3 cellular contexts compared by ENCODE assay signal in the genomic region with DNA sequence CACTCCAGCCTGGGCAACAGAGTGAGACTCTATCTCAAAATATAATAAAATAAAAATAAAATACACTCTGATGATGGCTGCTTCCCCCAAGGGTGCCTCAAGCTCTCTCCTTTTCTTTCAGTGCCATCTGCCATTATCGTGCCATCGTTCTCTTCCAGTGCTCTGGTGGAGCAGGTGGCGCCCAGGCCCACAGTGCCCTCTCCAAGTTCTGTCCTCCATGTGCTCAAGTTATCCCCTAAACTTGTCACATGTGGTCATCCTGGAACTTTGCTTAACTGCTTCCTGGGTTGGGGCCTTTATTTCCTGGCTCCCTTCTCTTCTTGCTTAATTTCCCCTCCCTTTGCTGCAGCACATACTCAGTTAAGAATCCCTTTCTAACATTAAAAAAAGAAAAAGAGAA. TPM values are rescaled to one million over a fixed set of nuclear protein-coding genes. Genes with fewer than 3 reads are reported as not detected.
DNase-seq lines count a peak whose midpoint lies in the region; ATAC-seq, FAIRE-seq and TF ChIP-seq lines count a peak whose summit lies in the region.
"Not testable (repeated sequence)": the region's sequence is repeated elsewhere in the genome, so short reads cannot be mapped to it uniquely, and the experiment has no call there.

No MANE protein-coding gene starts in this region.

- not testable (repeated sequence) for H3K27me3 ChIP-seq in HepG2 (ENCODE audit: control insufficient read depth in 1 of 2, insufficient read depth in 2 of 2, low read length in 2 of 2); neutrophil

- not testable (repeated sequence) for FAIRE-seq in HepG2 (lab: Jason Lieb, UNC)

- H3K4me3 Mint-ChIP-seq in CD14-positive monocyte, result not testable (repeated sequence)

- not testable (repeated sequence) for H3K4me3 ChIP-seq in HepG2 (replicated peaks in 1 of 3; ENCODE audit: insufficient read depth in 1 of 3, low read depth in 2 of 3, low read length in 3 of 3); neutrophil (ENCODE audit: low read depth in 1 of 2, low read length in 1 of 2)

- not testable (repeated sequence) for H3K9ac ChIP-seq in HepG2 (ENCODE audit: insufficient read depth, low read depth, low read length)

- not testable (repeated sequence) for H2AFZ ChIP-seq in HepG2 (ENCODE audit: low read length)

- POLR2A ChIA-PET in HepG2 (lab: Yijun Ruan, JAX), result not testable (repeated sequence)

- H3K36me3 Mint-ChIP-seq in CD14-positive monocyte, result not testable (repeated sequence)

- H3K27ac Mint-ChIP-seq in CD14-positive monocyte, result peak overlapping the region in 5 of 7 donors; percentile 25 to 94 (median 49)

- in situ Hi-C loops in HepG2 (cut with HindIII; ENCODE audit: extremely low pct_ligation_motif_present, low pct_unique_long_range_greater_than_20kb), result not testable (repeated sequence)

- intact Hi-C loops in CD14-positive monocyte (cut with micrococcal nuclease); HepG2 (cut with micrococcal nuclease; ENCODE audit: unreplicated experiment): not testable (repeated sequence)

- not testable (repeated sequence) for H3K27ac ChIP-seq in HepG2 (ENCODE audit: extremely low read length, insufficient read depth, low read length)
- peak overlapping the region; percentile 56 for H3K27ac ChIP-seq in neutrophil

- H3K27me3 Mint-ChIP-seq in CD14-positive monocyte (ENCODE audit: low read depth in 3 of 3), result not testable (repeated sequence)

- not testable (repeated sequence) for TF ChIP-seq CTCF in CD14-positive monocyte (IDR thresholded peaks at IDR 0.05); HepG2 (CRISPR knock-in tag; IDR thresholded peaks at IDR 0.05); neutrophil (IDR thresholded peaks at IDR 0.05)

- H3K4me1 ChIP-seq in HepG2 (ENCODE audit: insufficient read depth, low read length) (peaks cover 21% of the 10 kb centered on the region), neutrophil (ENCODE audit: control insufficient read depth in 1 of 2, insufficient read depth in 1 of 2, low read depth in 1 of 2, low read length in 1 of 2) (peaks cover 26 to 40% of the 10 kb centered on the region in 2 experiments)

- not testable (repeated sequence) for TF ChIP-seq EP300 in HepG2 (IDR thresholded peaks at IDR 0.05; ENCODE audit: low read depth in 2 of 2, low read length in 2 of 2); HepG2 (CRISPR knock-in tag; IDR thresholded peaks at IDR 0.05; ENCODE audit: borderline replicate concordance)

- not testable (repeated sequence) for H3K79me2 ChIP-seq in HepG2 (ENCODE audit: insufficient read depth, low read length)

- not testable (repeated sequence) for H4K20me1 ChIP-seq in HepG2 (ENCODE audit: insufficient read depth, low read length)

- not testable (repeated sequence) for H3K4me2 ChIP-seq in HepG2 (ENCODE audit: low read depth, low read length)

- DNase-seq in CD14-positive monocyte (ENCODE audit: low spot score); HepG2 (ENCODE audit: low spot score): not testable (repeated sequence)

- CTCF ChIA-PET in HepG2 (lab: Yijun Ruan, JAX; ENCODE audit: low intra/inter-chr PET ratio, low total read pairs), result not testable (repeated sequence)

- 95% methylated on average over 3 of the region's 3 CpGs for WGBS in HepG2 (ENCODE audit: low lambda C conversion rate)

- H3K9me3 ChIP-seq in HepG2 (ENCODE audit: low read length); neutrophil: not testable (repeated sequence)

- TF ChIP-seq RAD21 in HepG2 (CRISPR knock-in tag; IDR thresholded peaks at IDR 0.05), result not testable (repeated sequence)

- ATAC-seq in HepG2, result not testable (repeated sequence)

- not testable (repeated sequence) for BruUV-seq in HepG2 (replicated peaks; lab: Mats Ljungman, UMichigan)

- H3K36me3 ChIP-seq in HepG2 (replicated peaks in 1 of 2; ENCODE audit: control insufficient read depth in 1 of 2, insufficient read depth in 2 of 2, low read length in 2 of 2); neutrophil: not testable (repeated sequence)

- H3K9me3 Mint-ChIP-seq in CD14-positive monocyte, result not testable (repeated sequence)

- not testable (repeated sequence) for TF ChIP-seq POLR2A in HepG2 (IDR thresholded peaks at IDR 0.05; ENCODE audit: insufficient read depth in 1 of 2, low read depth in 2 of 2, low read length in 2 of 2)

- peaks cover 44% of the 10 kb centered on the region for H3K4me1 Mint-ChIP-seq in CD14-positive monocyte

TF ChIP-seq in HepG2, 621 proteins besides CTCF, POLR2A, EP300 and RAD21:
- TF ChIP-seq, protein P1, sequence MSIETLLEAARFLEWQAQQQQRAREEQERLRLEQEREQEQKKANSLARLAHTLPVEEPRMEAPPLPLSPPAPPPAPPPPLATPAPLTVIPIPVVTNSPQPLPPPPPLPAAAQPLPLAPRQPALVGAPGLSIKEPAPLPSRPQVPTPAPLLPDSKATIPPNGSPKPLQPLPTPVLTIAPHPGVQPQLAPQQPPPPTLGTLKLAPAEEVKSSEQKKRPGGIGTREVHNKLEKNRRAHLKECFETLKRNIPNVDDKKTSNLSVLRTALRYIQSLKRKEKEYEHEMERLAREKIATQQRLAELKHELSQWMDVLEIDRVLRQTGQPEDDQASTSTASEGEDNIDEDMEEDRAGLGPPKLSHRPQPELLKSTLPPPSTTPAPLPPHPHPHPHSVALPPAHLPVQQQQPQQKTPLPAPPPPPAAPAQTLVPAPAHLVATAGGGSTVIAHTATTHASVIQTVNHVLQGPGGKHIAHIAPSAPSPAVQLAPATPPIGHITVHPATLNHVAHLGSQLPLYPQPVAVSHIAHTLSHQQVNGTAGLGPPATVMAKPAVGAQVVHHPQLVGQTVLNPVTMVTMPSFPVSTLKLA (IDR thresholded peaks at IDR 0.05), result peak; percentile 93

RNA-seq across cellular contexts. Expression of gene PLEKHM1, which starts 6.0 kb away (rescaled TPM):
- polyA plus RNA-seq in CD14-positive monocyte, result 10 to 100 TPM; 12.8 to 15.0 TPM
- 7.1 and 7.6 TPM in 2 replicates for total RNA-seq in HepG2 (2016; rRNA removed; fragmentation: Illumina TruSeq; extraction: Trizol)
- 48.6 and 52.8 TPM in 2 replicates for total RNA-seq in HepG2 (2016; cell fraction: cytosol; rRNA removed; fragmentation: Illumina TruSeq; extraction: Trizol; ENCODE audit: low read depth)
- 6.8 and 8.8 TPM in 2 replicates for total RNA-seq in HepG2 (2016; cell fraction: insoluble cytoplasmic fraction; rRNA removed; fragmentation: Illumina TruSeq; extraction: Trizol)
- total RNA-seq in HepG2 (2016; cell fraction: membrane; rRNA removed; fragmentation: Illumina TruSeq; extraction: Trizol), result 15.5 and 18.1 TPM in 2 replicates
- total RNA-seq in HepG2 (2016; cell fraction: nucleus; rRNA removed; fragmentation: Illumina TruSeq; extraction: Trizol), result 8.8 and 9.0 TPM in 2 replicates
- 13.5 and 14.6 TPM in 2 replicates for polyA plus RNA-seq in HepG2 (2011; rRNA removed)
- 5.3 and 7.9 TPM in 2 replicates for polyA plus RNA-seq in HepG2 (2011; cell fraction: cytosol; rRNA removed)
- polyA plus RNA-seq in HepG2 (2011; cell fraction: nucleus; rRNA removed), result 24.7 and 25.8 TPM in 2 replicates
- polyA plus RNA-seq in HepG2 (2012), result 5.7 and 11.4 TPM in 2 replicates
- 0.94 and 1.7 TPM in 2 replicates for polyA plus RNA-seq in HepG2 (2016; cell fraction: cytosol; fragmentation: Illumina TruSeq; extraction: Trizol; ENCODE audit: low read depth)
- 4.7 and 7.1 TPM in 2 replicates for polyA plus RNA-seq in HepG2 (2016; cell fraction: insoluble cytoplasmic fraction; fragmentation: Illumina TruSeq; extraction: Trizol; ENCODE audit: low read depth)
- 3.2 and 3.4 TPM in 2 replicates for polyA plus RNA-seq in HepG2 (2016; cell fraction: membrane; fragmentation: Illumina TruSeq; extraction: Trizol; ENCODE audit: low read depth)
- 12.1 and 12.9 TPM in 2 replicates for polyA plus RNA-seq in HepG2 (2016; cell fraction: nucleus; fragmentation: Illumina TruSeq; extraction: Trizol; ENCODE audit: insufficient read depth, low read depth)
- polyA minus RNA-seq in HepG2 (2011; rRNA and poly(A)+ RNA removed; ENCODE audit: low replicate concordance), result 64.3 and 116 TPM in 2 replicates
- 15.4 and 23.1 TPM in 2 replicates for polyA minus RNA-seq in HepG2 (2011; cell fraction: cytosol; rRNA and poly(A)+ RNA removed)
- polyA minus RNA-seq in HepG2 (2011; cell fraction: nucleus; rRNA and poly(A)+ RNA removed), result 22.1 and 31.3 TPM in 2 replicates
